ENCODE assay signal across 15 cellular contexts in the genomic region with DNA sequence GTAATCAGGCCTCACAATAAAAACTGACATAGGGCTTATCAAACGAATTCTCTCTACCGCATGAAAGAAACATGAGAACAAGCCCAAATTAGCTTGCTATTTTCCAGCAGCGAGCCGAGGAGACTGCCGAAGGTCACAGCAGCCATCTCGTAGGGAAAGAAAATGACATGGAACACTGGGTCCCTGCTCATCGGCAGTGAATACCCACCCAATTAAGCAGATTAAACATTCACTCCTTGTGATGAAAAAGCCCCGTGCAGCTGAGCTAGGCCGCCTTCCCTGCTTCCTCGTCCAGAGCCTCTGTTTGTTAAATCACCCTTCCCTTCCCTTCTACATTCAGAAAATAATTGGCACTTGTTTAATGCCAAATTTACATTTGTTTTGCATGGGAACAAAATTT.
A peak's percentile ranks its signal among the peaks of the same experiment; 100 is the strongest.
DNase-seq lines count a peak whose midpoint lies in the region; TF ChIP-seq lines count a peak whose summit lies in the region.
"Had no signal": no experiment of that assay in that cellular context is flagged by ENCODE, and none has a peak within 500 bp of the region (broad histone marks: within the 10 kb centered on the region; RNA-seq: fewer than 3 reads in every experiment).

No MANE protein-coding gene starts in this region.

- H3K36me3 ChIP-seq in tibial artery, result no peaks in the 10 kb centered on the region

- no peak for TF ChIP-seq CTCF in tibial artery (IDR thresholded peaks at IDR 0.05)

- H3K27ac ChIP-seq in tibial artery, result no peak overlapping the region
- H3K27ac ChIP-seq: GM23248, RWPE1 had no signal

- H3K4me1 ChIP-seq in tibial artery, result no peaks in the 10 kb centered on the region

- peak; percentile 59 for DNase-seq in NCI-H1048 (lab: John Stamatoyannopoulos, UW)
- peak; percentile 90 for DNase-seq in NCI-H526 treated with DMSO at 0.1 percent for 48 hours (lab: John Stamatoyannopoulos, UW)
- DNase-seq in left kidney (ENCODE audit: low read depth, low spot score), result peak; percentile 61
- DNase-seq in putamen (ENCODE audit: low spot score), result peak; percentile 12
- DNase-seq in NCI-H1092 treated with DMSO at 0.1 percent for 48 hours (lab: John Stamatoyannopoulos, UW), result no peak
- DNase-seq in SHP77 (lab: John Stamatoyannopoulos, UW), result no peak
- DNase-seq in tibial artery, result no peak
- DNase-seq: CD4-positive, CD25-positive, alpha-beta regulatory T cell; DMS79 treated with DMSO at 0.1 percent for 48 hours; GM23248; NCI-H187 treated with DMSO at 0.1 percent for 48 hours; NCI-H2171 treated with DMSO at 0.1 percent for 48 hours; NK-92 treated with Interleukin-12 subunit alpha and Interleukin-12 subunit beta, amount 100 ng/mL, for 24 hours; SIG-M5 had no signal

- H3K4me3 ChIP-seq in tibial artery, result no peak overlapping the region
- H3K4me3 ChIP-seq: GM23248 had no signal

- intact Hi-C loops in tibial artery (cut with DNase I; ENCODE audit: low total_unique reads), result no loop called here

- no peaks in the 10 kb centered on the region for H3K9me3 ChIP-seq in tibial artery

- H3K27me3 ChIP-seq in tibial artery, result no peaks in the 10 kb centered on the region

Comparison
In these comparisons a context has a peak if more than half of its experiments do, and no peak if none do; other contexts are left out.
1. DNase-seq: peak in NCI-H1048 (single experiment), NCI-H526 treated with DMSO at 0.1 percent for 48 hours (single experiment), left kidney (single experiment) and putamen (single experiment); none in NCI-H1092 treated with DMSO at 0.1 percent for 48 hours (single experiment), SHP77 (0 of 2) and tibial artery (0 of 2).